ENCODE assay signal across 1 cellular context in the genomic region with DNA sequence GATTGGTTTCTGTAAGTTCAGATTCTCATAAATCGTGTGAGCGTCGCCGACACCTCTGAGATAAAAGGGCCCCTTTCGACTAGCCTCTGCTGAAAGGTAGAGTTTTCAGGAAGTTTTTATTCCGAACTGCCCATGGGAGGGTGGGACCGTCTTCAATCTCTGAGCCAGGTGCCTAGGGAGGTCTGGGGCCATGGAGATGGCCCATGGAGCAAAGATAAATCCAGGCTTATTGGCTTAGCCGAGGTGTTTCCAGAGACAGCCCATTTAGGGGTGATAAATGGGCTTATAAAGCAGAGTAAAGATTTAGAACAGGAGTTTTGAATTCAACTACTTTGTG.
A peak's percentile ranks its signal among the peaks of the same experiment; 100 is the strongest.
TF ChIP-seq lines count a peak whose summit lies in the region.

No MANE protein-coding gene starts in this region.

TF ChIP-seq in HepG2, 621 proteins besides CTCF, POLR2A, EP300 and RAD21 (continued from another document):
- TF ChIP-seq MYC (CRISPR knock-in tag; IDR thresholded peaks at IDR 0.05; ENCODE audit: borderline replicate concordance), result no peak
- no peak for TF ChIP-seq ZBTB20 (CRISPR knock-in tag; IDR thresholded peaks at IDR 0.05; ENCODE audit: borderline replicate concordance, low read depth)
- TF ChIP-seq KDM5A (IDR thresholded peaks at IDR 0.05; ENCODE audit: borderline replicate concordance, low read length), result peak; percentile 51; the same call in 1 of the 2 replicates
- 0 out of 2 replicates have a peak, but pooled peaks have one; percentile 7 for TF ChIP-seq KDM5B (CRISPR knock-in tag; IDR thresholded peaks at IDR 0.05; ENCODE audit: borderline replicate concordance)
- peak; percentile 78; the same call in 1 of the 2 replicates for TF ChIP-seq ZNF878 (CRISPR knock-in tag; IDR thresholded peaks at IDR 0.05)
- TF ChIP-seq ZBTB25 (CRISPR knock-in tag; IDR thresholded peaks at IDR 0.05), result 0 out of 2 replicates have a peak, but pooled peaks have one; percentile 7
- no peak for TF ChIP-seq ZSCAN29 (CRISPR knock-in tag; conservative IDR thresholded peaks at IDR 0.05)
- 0 out of 2 replicates have a peak, but pooled peaks have one; percentile 13 for TF ChIP-seq TSC22D2 (CRISPR knock-in tag; IDR thresholded peaks at IDR 0.05; ENCODE audit: borderline replicate concordance)
- TF ChIP-seq, protein P1, sequence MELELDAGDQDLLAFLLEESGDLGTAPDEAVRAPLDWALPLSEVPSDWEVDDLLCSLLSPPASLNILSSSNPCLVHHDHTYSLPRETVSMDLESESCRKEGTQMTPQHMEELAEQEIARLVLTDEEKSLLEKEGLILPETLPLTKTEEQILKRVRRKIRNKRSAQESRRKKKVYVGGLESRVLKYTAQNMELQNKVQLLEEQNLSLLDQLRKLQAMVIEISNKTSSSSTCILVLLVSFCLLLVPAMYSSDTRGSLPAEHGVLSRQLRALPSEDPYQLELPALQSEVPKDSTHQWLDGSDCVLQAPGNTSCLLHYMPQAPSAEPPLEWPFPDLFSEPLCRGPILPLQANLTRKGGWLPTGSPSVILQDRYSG (CRISPR knock-in tag; IDR thresholded peaks at IDR 0.05), result no peak
- TF ChIP-seq ASH2L (IDR thresholded peaks at IDR 0.05; ENCODE audit: insufficient read length, low read depth, low read length), result peak; percentile 13
- no peak for TF ChIP-seq RERE (CRISPR knock-in tag; IDR thresholded peaks at IDR 0.05; ENCODE audit: low read depth)
